Comparison of ENCODE assay signal across 26 cellular contexts in the genomic region with DNA sequence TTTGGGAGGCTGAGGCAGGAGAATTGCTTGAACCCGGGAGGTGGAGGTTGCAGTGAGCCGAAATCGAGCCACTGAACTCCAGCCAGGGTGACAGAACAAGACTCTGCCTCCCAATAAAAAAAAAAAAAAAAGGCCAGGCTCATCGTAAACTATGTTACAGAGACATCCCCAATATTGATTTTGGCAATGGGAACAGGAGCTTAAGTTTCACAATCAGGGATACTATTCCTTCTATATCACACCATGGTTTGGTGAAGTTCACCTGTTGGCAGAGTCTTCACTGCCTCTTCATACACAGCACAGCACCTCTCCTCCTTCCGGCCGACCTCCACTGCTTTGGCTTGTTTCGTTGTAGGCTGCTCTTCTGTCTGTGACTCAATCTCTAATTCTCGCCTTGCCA. TPM values are rescaled to one million over a fixed set of nuclear protein-coding genes. Genes with fewer than 3 reads are reported as not detected.
DNase-seq lines count a peak whose midpoint lies in the region; ATAC-seq, FAIRE-seq and TF ChIP-seq lines count a peak whose summit lies in the region.
"Had no signal": no experiment of that assay in that cellular context is flagged by ENCODE, and none has a peak within 500 bp of the region (broad histone marks: within the 10 kb centered on the region; RNA-seq: fewer than 3 reads in every experiment).

No MANE protein-coding gene starts in this region.

- FAIRE-seq in kidney (lab: Jason Lieb, UNC): no peak

- H3K9me3 Mint-ChIP-seq in activated naive CD4-positive, alpha-beta T cell treated with anti-CD3 and anti-CD28 coated beads, Interleukin-2, amount 50 U/mL, for 72 hours: no peaks in the 10 kb centered on the region
- H3K9me3 Mint-ChIP-seq in activated naive CD4-positive, alpha-beta T cell treated with anti-CD3 and anti-CD28 coated beads, Interleukin-2, amount 10 ng/mL, durations not matched to agents 7 days and 5 days: no peaks in the 10 kb centered on the region
- H3K9me3 Mint-ChIP-seq in memory B cell: no peaks in the 10 kb centered on the region
- H3K9me3 Mint-ChIP-seq: activated CD4-positive, alpha-beta memory T cell treated with anti-CD3 and anti-CD28 coated beads for 36 hours had no signal

- no peaks in the 10 kb centered on the region for H3K27me3 ChIP-seq in gastrocnemius medialis
- H3K27me3 ChIP-seq: BLaER1 treated with 17β-estradiol and CSF1 and Interleukin-3, amounts not matched to agents 10 nM and 100 nM; brain microvascular endothelial cell; hepatocyte; right atrium auricular region; SJSA1; thyroid gland had no signal

- TF ChIP-seq CTCF in VCaP (conservative IDR thresholded peaks at IDR 0.05) (no peak), kidney (IDR thresholded peaks at IDR 0.05; ENCODE audit: borderline replicate concordance, extremely low read depth, insufficient read depth) (no peak), gastrocnemius medialis (IDR thresholded peaks at IDR 0.05 in 4 of 5, conservative IDR thresholded peaks at IDR 0.05 in 1 of 5) (no peak)

- DNase-seq in activated naive CD4-positive, alpha-beta T cell treated with anti-CD3 and anti-CD28 coated beads, Interleukin-2, amount 50 U/mL, for 72 hours (ENCODE audit: low spot score in 2 of 2): no peak
- no peak for DNase-seq in activated naive CD4-positive, alpha-beta T cell treated with anti-CD3 and anti-CD28 coated beads, Interleukin-2, amount 10 ng/mL, durations not matched to agents 7 days and 5 days
- DNase-seq in memory B cell (ENCODE audit: low spot score in 2 of 2) (no peak), kidney (no peak), gastrocnemius medialis (no peak), GF-D8 (lab: John Stamatoyannopoulos, UW) (no peak)
- DNase-seq: activated CD4-positive, alpha-beta memory T cell treated with anti-CD3 and anti-CD28 coated beads for 36 hours; activated CD4-positive, CD25-positive, alpha-beta regulatory T cell; activated CD8-positive, alpha-beta memory T cell treated with anti-CD3 and anti-CD28 coated beads, Interleukin-2, amount 50 U/mL, for 48 hours; amniotic stem cell; brain microvascular endothelial cell; HCEC 1CT; mammary epithelial cell; MM.1S; NCI-H1105 treated with DMSO at 0.1 percent for 48 hours; NCI-H187 treated with DMSO at 0.1 percent for 48 hours; NCI-H2171; RPMI8226; stimulated activated CD4-positive, alpha-beta T cell treated with anti-CD3 and anti-CD28 coated beads, Interleukin-1b, Interleukin-23, amount 100 ng/mL, for 48 hours; thyroid gland had no signal

- no peaks in the 10 kb centered on the region for H3K27me3 Mint-ChIP-seq in activated naive CD4-positive, alpha-beta T cell treated with anti-CD3 and anti-CD28 coated beads, Interleukin-2, amount 10 ng/mL, durations not matched to agents 7 days and 5 days
- H3K27me3 Mint-ChIP-seq in memory B cell: no peaks in the 10 kb centered on the region
- H3K27me3 Mint-ChIP-seq: activated CD4-positive, alpha-beta memory T cell treated with anti-CD3 and anti-CD28 coated beads for 36 hours had no signal

- no peak for ATAC-seq in activated naive CD4-positive, alpha-beta T cell treated with anti-CD3 and anti-CD28 coated beads, Interleukin-2, amount 50 U/mL, for 72 hours
- ATAC-seq in memory B cell (ENCODE audit: low read depth) (no peak), gastrocnemius medialis (no peak)

- in situ Hi-C loops in gastrocnemius medialis (cut with MboI; ENCODE audit: low sequenced_read_pairs in 4 of 4): loop anchor here in 1 of 4 donors (25.0 kb wide), 1 partner anchor 482 kb away; a partner anchor contains a TSS

- H3K4me3 Mint-ChIP-seq in activated naive CD4-positive, alpha-beta T cell treated with anti-CD3 and anti-CD28 coated beads, Interleukin-2, amount 10 ng/mL, durations not matched to agents 7 days and 5 days: no peak overlapping the region
- no peak overlapping the region for H3K4me3 Mint-ChIP-seq in memory B cell
- H3K4me3 Mint-ChIP-seq: activated CD4-positive, alpha-beta memory T cell treated with anti-CD3 and anti-CD28 coated beads for 36 hours had no signal

- H3K36me3 Mint-ChIP-seq in activated naive CD4-positive, alpha-beta T cell treated with anti-CD3 and anti-CD28 coated beads, Interleukin-2, amount 50 U/mL, for 72 hours: peaks cover 6 to 46% of the 10 kb centered on the region in 2 donors
- H3K36me3 Mint-ChIP-seq in activated naive CD4-positive, alpha-beta T cell treated with anti-CD3 and anti-CD28 coated beads, Interleukin-2, amount 10 ng/mL, durations not matched to agents 7 days and 5 days: peaks cover 50% of the 10 kb centered on the region
- H3K36me3 Mint-ChIP-seq in memory B cell: peaks cover 20% of the 10 kb centered on the region

- H3K36me3 ChIP-seq in kidney (ENCODE audit: control insufficient read depth in 1 of 2, insufficient read depth in 2 of 2, low read length in 2 of 2): peaks cover 13 to 28% of the 10 kb centered on the region in 2 donors
- H3K36me3 ChIP-seq in gastrocnemius medialis: peaks cover 8 to 98% of the 10 kb centered on the region in 2 donors

- H3K27ac ChIP-seq in VCaP: peak overlapping the region; percentile 93
- H3K27ac ChIP-seq in kidney (ENCODE audit: low read depth in 2 of 2, low read length in 2 of 2): no peak overlapping the region
- no peak overlapping the region for H3K27ac ChIP-seq in gastrocnemius medialis
- H3K27ac ChIP-seq: BLaER1 treated with 17β-estradiol and CSF1 and Interleukin-3, amounts not matched to agents 10 nM and 100 nM; brain microvascular endothelial cell; hepatocyte; right atrium auricular region; SJSA1; thyroid gland had no signal

- H3K4me3 ChIP-seq in kidney (ENCODE audit: low read length in 2 of 2) (no peak overlapping the region), gastrocnemius medialis (no peak overlapping the region)
- H3K4me3 ChIP-seq: BLaER1 treated with 17β-estradiol and CSF1 and Interleukin-3, amounts not matched to agents 10 nM and 100 nM; hepatocyte; right atrium auricular region; SJSA1; thyroid gland had no signal

- CTCF ChIA-PET in activated naive CD4-positive, alpha-beta T cell treated with anti-CD3 and anti-CD28 coated beads, Interleukin-2, amount 10 ng/mL, durations not matched to agents 7 days and 5 days (lab: Charles Lee): interaction anchor here (0.7 kb wide), 1 partner anchor 1872 kb away, joined by 3 read pairs; no protein-coding TSS in a partner anchor

- TF ChIP-seq POLR2A in gastrocnemius medialis (IDR thresholded peaks at IDR 0.05): no peak

- H3K9me3 ChIP-seq in kidney (ENCODE audit: control insufficient read depth in 1 of 2, low read length in 2 of 2): no peaks in the 10 kb centered on the region
- H3K9me3 ChIP-seq in gastrocnemius medialis: no peaks in the 10 kb centered on the region
- H3K9me3 ChIP-seq: BLaER1 treated with 17β-estradiol and CSF1 and Interleukin-3, amounts not matched to agents 10 nM and 100 nM; right atrium auricular region; SJSA1; thyroid gland had no signal

- peaks cover 11% of the 10 kb centered on the region for H3K4me1 Mint-ChIP-seq in activated naive CD4-positive, alpha-beta T cell treated with anti-CD3 and anti-CD28 coated beads, Interleukin-2, amount 10 ng/mL, durations not matched to agents 7 days and 5 days
- peaks cover 8% of the 10 kb centered on the region for H3K4me1 Mint-ChIP-seq in memory B cell

- intact Hi-C loops in kidney (cut with DNase I): no loop called here
- intact Hi-C loops in gastrocnemius medialis (cut with DNase I; ENCODE audit: low total_unique reads): no loop called here

- H3K27ac Mint-ChIP-seq in activated naive CD4-positive, alpha-beta T cell treated with anti-CD3 and anti-CD28 coated beads, Interleukin-2, amount 50 U/mL, for 72 hours: peak overlapping the region; percentile 40 to 81
- H3K27ac Mint-ChIP-seq in activated naive CD4-positive, alpha-beta T cell treated with anti-CD3 and anti-CD28 coated beads, Interleukin-2, amount 10 ng/mL, durations not matched to agents 7 days and 5 days: no peak overlapping the region
- H3K27ac Mint-ChIP-seq in memory B cell: peak overlapping the region; percentile 32
- H3K27ac Mint-ChIP-seq: activated CD4-positive, alpha-beta memory T cell treated with anti-CD3 and anti-CD28 coated beads for 36 hours had no signal

- H3K9ac ChIP-seq in kidney (ENCODE audit: low read length in 2 of 2): no peak overlapping the region
- H3K9ac ChIP-seq: BLaER1 treated with 17β-estradiol and CSF1 and Interleukin-3, amounts not matched to agents 10 nM and 100 nM; KMS-11 had no signal

- H3K4me1 ChIP-seq in kidney (ENCODE audit: control insufficient read depth in 1 of 2, insufficient read depth in 1 of 2, low read depth in 1 of 2, low read length in 2 of 2): no peaks in the 10 kb centered on the region
- no peaks in the 10 kb centered on the region for H3K4me1 ChIP-seq in gastrocnemius medialis
- H3K4me1 ChIP-seq: right atrium auricular region, SJSA1 had no signal

RNA-seq across cellular contexts. Expression of a gene that starts 21.2 kb away (rescaled TPM):
- 100 to 1,000 TPM in 1 of 2 donors, 10 to 100 TPM in 1; 97.6 to 107 TPM for total RNA-seq in activated naive CD4-positive, alpha-beta T cell treated with anti-CD3 and anti-CD28 coated beads, Interleukin-2, amount 50 U/mL, for 72 hours
- total RNA-seq in kidney (49.9 TPM), gastrocnemius medialis (10 to 100 TPM; 22.7 to 35.2 (median 27.8) TPM)
- polyA plus RNA-seq in kidney (ENCODE audit: insufficient read depth, low read depth, low replicate concordance): 39.9 TPM

RNA-seq across cellular contexts. Expression of a gene that starts 21.3 kb away (rescaled TPM):
- 10 to 100 TPM; 33.9 to 41.3 TPM for total RNA-seq in activated naive CD4-positive, alpha-beta T cell treated with anti-CD3 and anti-CD28 coated beads, Interleukin-2, amount 50 U/mL, for 72 hours
- total RNA-seq in kidney: 34.3 TPM
- 124 TPM for polyA plus RNA-seq in kidney (ENCODE audit: insufficient read depth, low read depth, low replicate concordance)
- total RNA-seq in gastrocnemius medialis: 10 to 100 TPM; 43.8 to 73.9 (median 61.6) TPM

RNA-seq across cellular contexts. Expression of a gene that starts 56.5 kb away (rescaled TPM):
- total RNA-seq in activated naive CD4-positive, alpha-beta T cell treated with anti-CD3 and anti-CD28 coated beads, Interleukin-2, amount 50 U/mL, for 72 hours: 10 to 100 TPM; 49.5 to 65.9 TPM
- total RNA-seq in kidney (23.5 TPM), gastrocnemius medialis (1 to 10 TPM; 7.0 to 9.2 (median 8.4) TPM)
- polyA plus RNA-seq in kidney (ENCODE audit: insufficient read depth, low read depth, low replicate concordance): 10.2 TPM
